Comparison of ENCODE assay signal across 15 cellular contexts in the genomic region with DNA sequence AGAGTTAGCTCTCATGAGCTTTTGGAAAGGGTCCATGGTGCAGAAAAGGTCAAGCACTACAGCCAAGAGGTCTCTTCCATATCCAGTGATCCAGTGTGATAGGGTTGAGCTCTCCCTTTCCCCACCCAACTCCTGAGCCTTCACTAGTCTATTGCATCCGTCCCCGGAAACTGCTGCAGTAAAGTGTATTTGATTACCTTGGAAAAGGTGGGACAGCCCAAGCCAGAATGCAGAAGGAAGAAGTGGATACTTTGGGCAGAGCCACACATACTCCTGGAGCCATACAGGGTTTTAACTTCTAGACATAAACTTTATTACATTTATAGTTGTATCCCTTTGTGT. TPM values are rescaled to one million over a fixed set of nuclear protein-coding genes. Genes with fewer than 3 reads are reported as not detected.
A peak's percentile ranks its signal among the peaks of the same experiment; 100 is the strongest.
DNase-seq lines count a peak whose midpoint lies in the region; ATAC-seq and TF ChIP-seq lines count a peak whose summit lies in the region.
"Had no signal": no experiment of that assay in that cellular context is flagged by ENCODE, and none has a peak within 500 bp of the region (broad histone marks: within the 10 kb centered on the region; RNA-seq: fewer than 3 reads in every experiment).

No MANE protein-coding gene starts in this region.

- no peaks in the 10 kb centered on the region for H3K27me3 Mint-ChIP-seq in activated CD4-positive, alpha-beta memory T cell treated with anti-CD3 and anti-CD28 coated beads for 36 hours
- no peaks in the 10 kb centered on the region for H3K27me3 Mint-ChIP-seq in mesothelial cell of epicardium (ENCODE audit: low read depth)

- no peaks in the 10 kb centered on the region for H3K9me2 ChIP-seq in GM23248 (ENCODE audit: insufficient read depth)

- POLR2A ChIA-PET in activated CD4-positive, alpha-beta memory T cell treated with anti-CD3 and anti-CD28 coated beads for 36 hours (lab: Charles Lee), result interaction anchor here (8.4 kb wide), 1 partner anchor 14 kb away, joined by 115 read pairs; a partner anchor contains a TSS

- peaks cover 77% of the 10 kb centered on the region for H3K79me2 ChIP-seq in GM23248 (ENCODE audit: insufficient read depth)

- no peaks in the 10 kb centered on the region for H3K9me3 Mint-ChIP-seq in activated CD4-positive, alpha-beta memory T cell treated with anti-CD3 and anti-CD28 coated beads for 36 hours
- no peaks in the 10 kb centered on the region for H3K9me3 Mint-ChIP-seq in mesothelial cell of epicardium

- H2AFZ ChIP-seq in GM23248, result no peak overlapping the region

- no peak overlapping the region for H3K4me2 ChIP-seq in GM23248 (ENCODE audit: unreplicated experiment)

- no peak for ATAC-seq in omental fat pad (ENCODE audit: low FRiP score)
- ATAC-seq: heart right ventricle had no signal

- H3K36me3 ChIP-seq in GM23248 (ENCODE audit: low read depth) (peaks cover 10% of the 10 kb centered on the region; the same call in 1 of the 2 replicates), stomach (peaks cover 54 to 55% (median 55%) of the 10 kb centered on the region in 4 donors)

- H3K27ac Mint-ChIP-seq in activated CD4-positive, alpha-beta memory T cell treated with anti-CD3 and anti-CD28 coated beads for 36 hours, result peak overlapping the region; percentile 42
- H3K27ac Mint-ChIP-seq in mesothelial cell of epicardium, result peak overlapping the region; percentile 56

- no peak for TF ChIP-seq POLR2A in stomach (IDR thresholded peaks at IDR 0.05)

- H3K9me3 ChIP-seq in GM23248 (ENCODE audit: low read depth), result no peaks in the 10 kb centered on the region
- H3K9me3 ChIP-seq in stomach, result no peaks in the 10 kb centered on the region
- H3K9me3 ChIP-seq: heart right ventricle had no signal

- H3K4me3 ChIP-seq in GM23248 (no peak overlapping the region), stomach (no peak overlapping the region)

- 79 to 81% methylated on average over 2 of the region's 2 CpGs for WGBS in GM23248 (ENCODE audit: low coverage in 1 of 2, low lambda C conversion rate in 2 of 2, missing lambda C conversion rate in 2 of 2), 2 experiments
- WGBS in stomach, 5 donors, result 23 to 60% (median 27%) methylated on average over 2 of the region's 2 CpGs

- DNase-seq in GM23248 (no peak), mesothelial cell of epicardium (ENCODE audit: low spot score in 2 of 2, unreplicated experiment in 2 of 2) (no peak), stomach (no peak), ACHN (no peak), omental fat pad (ENCODE audit: low spot score) (no peak)
- no peak for DNase-seq in activated CD4-positive, alpha-beta memory T cell treated with anti-CD3 and anti-CD28 coated beads for 36 hours
- DNase-seq in stimulated activated CD4-positive, alpha-beta T cell treated with anti-CD3 and anti-CD28 coated beads, Interleukin-1b, Interleukin-23, amount 100 ng/mL, for 48 hours, result no peak
- DNase-seq: activated CD4-positive, alpha-beta T cell treated with anti-CD3 and anti-CD28 coated beads, Interleukin-2, amount 50 U/mL, for 1 hour; activated gamma-delta T cell treated with Interleukin-2 at 50 U/mL for 16 hours; caudate nucleus; heart right ventricle; NCI-H187; NCI-H69; occipital lobe; RPMI8226 had no signal

- no peaks in the 10 kb centered on the region for H4K20me1 ChIP-seq in GM23248 (ENCODE audit: insufficient read depth)

- H3K36me3 Mint-ChIP-seq in activated CD4-positive, alpha-beta memory T cell treated with anti-CD3 and anti-CD28 coated beads for 36 hours, result peaks cover 36% of the 10 kb centered on the region
- H3K36me3 Mint-ChIP-seq in mesothelial cell of epicardium, result peaks cover 15% of the 10 kb centered on the region

- no peak for TF ChIP-seq EP300 in stomach (IDR thresholded peaks at IDR 0.05)

- no peak for TF ChIP-seq CTCF in mesothelial cell of epicardium (IDR thresholded peaks at IDR 0.05; ENCODE audit: unreplicated experiment)
- no peak for TF ChIP-seq CTCF in stomach (IDR thresholded peaks at IDR 0.05)
- no peak for TF ChIP-seq CTCF in omental fat pad (IDR thresholded peaks at IDR 0.05)

- H3K4me1 ChIP-seq in GM23248 (ENCODE audit: insufficient read depth), result peaks cover 17% of the 10 kb centered on the region
- peaks cover 27 to 84% (median 69%) of the 10 kb centered on the region in 4 donors for H3K4me1 ChIP-seq in stomach

- H3K27ac ChIP-seq in GM23248, result 0 out of 2 replicates have a peak overlapping the region, but pooled peaks have one; percentile 84
- H3K27ac ChIP-seq in stomach, result peak overlapping the region; percentile 49 to 99 (median 85)

- in situ Hi-C loops in GM23248 (cut with MboI), result no loop called here
- in situ Hi-C loops in ACHN (cut with HindIII; ENCODE audit: low pct_ligation_motif_present, low pct_unique_long_range_greater_than_20kb, low sequenced_read_pairs), result no loop called here

- H3K9ac ChIP-seq in GM23248, result no peak overlapping the region

- CTCF ChIA-PET in activated CD4-positive, alpha-beta memory T cell treated with anti-CD3 and anti-CD28 coated beads for 36 hours (lab: Charles Lee), result interaction anchor here (1.2 to 7.7 kb wide), 5 partner anchors 11 to 83 kb away, joined by 3 to 197 read pairs (median 60); a partner anchor contains a TSS

- peaks cover 17% of the 10 kb centered on the region for H3F3A ChIP-seq in GM23248 (ENCODE audit: insufficient read depth)

- H3K27me3 ChIP-seq in GM23248 (replicated peaks; ENCODE audit: insufficient read depth) (no peaks in the 10 kb centered on the region), stomach (no peaks in the 10 kb centered on the region)
- H3K27me3 ChIP-seq: heart right ventricle had no signal

- H3K4me3 Mint-ChIP-seq in activated CD4-positive, alpha-beta memory T cell treated with anti-CD3 and anti-CD28 coated beads for 36 hours, result no peak overlapping the region
- no peak overlapping the region for H3K4me3 Mint-ChIP-seq in mesothelial cell of epicardium

- H3K4me1 Mint-ChIP-seq in activated CD4-positive, alpha-beta memory T cell treated with anti-CD3 and anti-CD28 coated beads for 36 hours (ENCODE audit: low read depth), result peaks cover 24% of the 10 kb centered on the region
- peaks cover 27% of the 10 kb centered on the region for H3K4me1 Mint-ChIP-seq in mesothelial cell of epicardium

- intact Hi-C loops in activated CD4-positive, alpha-beta memory T cell treated with anti-CD3 and anti-CD28 coated beads for 36 hours (cut with micrococcal nuclease), result loop anchor here (2.0 to 5.0 kb wide), 2 partner anchors 107 to 375 kb away; a partner anchor contains a TSS
- intact Hi-C loops in stomach (cut with DNase I; ENCODE audit: low total_unique reads), result no loop called here

RNA-seq across cellular contexts. Expression of a gene that starts 3.6 kb away (rescaled TPM):
- total RNA-seq in GM23248 (2014; rRNA removed; shearing (Covaris generic)), result 22.8 and 28.6 TPM in 2 replicates
- polyA plus RNA-seq in GM23248 (2016; fragmentation: Nextera tagmentation; extraction: Ambion mirVana) (79.3 and 82.7 TPM in 2 replicates), stomach (100 to 1,000 TPM; 114 to 116 (median 114) TPM)
- total RNA-seq in activated CD4-positive, alpha-beta memory T cell treated with anti-CD3 and anti-CD28 coated beads for 36 hours, result 10 to 100 TPM; 18.4 to 19.4 TPM
- total RNA-seq in mesothelial cell of epicardium (63.2 to 70.4 TPM (median 69.5 TPM) in 3 replicates), stomach (100 to 1,000 TPM in 2 of 5 donors, 10 to 100 TPM in 3; 35.1 to 121 (median 76.9) TPM), omental fat pad (10 to 100 TPM; 25.5 to 38.0 (median 31.3) TPM)

RNA-seq across cellular contexts. Expression of a gene that starts 3.9 kb away (rescaled TPM):
- 117 and 191 TPM in 2 replicates for total RNA-seq in GM23248 (2014; rRNA removed; shearing (Covaris generic))
- polyA plus RNA-seq in GM23248 (2016; fragmentation: Nextera tagmentation; extraction: Ambion mirVana) (112 and 114 TPM in 2 replicates), stomach (100 to 1,000 TPM in 1 of 3 donors, 10 to 100 TPM in 2; 85.9 to 183 (median 88.9) TPM)
- total RNA-seq in activated CD4-positive, alpha-beta memory T cell treated with anti-CD3 and anti-CD28 coated beads for 36 hours, result 10 to 100 TPM; 60.8 to 65.6 TPM
- total RNA-seq in mesothelial cell of epicardium (66.6 to 67.2 TPM (median 67.1 TPM) in 3 replicates), stomach (100 to 1,000 TPM in 4 of 5 donors, 10 to 100 TPM in 1; 82.6 to 218 (median 173) TPM), omental fat pad (100 to 1,000 TPM; 122 to 165 (median 140) TPM)

RNA-seq across cellular contexts. Expression of a gene that starts 13.1 kb away (rescaled TPM):
- not detected in 2 replicates for total RNA-seq in GM23248 (2014; rRNA removed; shearing (Covaris generic))
- 0.14 TPM in 1 of 2 replicates, not detected in the other for polyA plus RNA-seq in GM23248 (2016; fragmentation: Nextera tagmentation; extraction: Ambion mirVana)
- total RNA-seq in activated CD4-positive, alpha-beta memory T cell treated with anti-CD3 and anti-CD28 coated beads for 36 hours, result under 1 TPM; 0.14 to 0.19 TPM
- total RNA-seq in mesothelial cell of epicardium, result 0.55 to 0.93 TPM (median 0.78 TPM) in 3 replicates
- total RNA-seq in stomach, result 1 to 10 TPM in 3 of 5 donors, under 1 TPM in 2; 0.45 to 4.8 (median 1.1) TPM
- polyA plus RNA-seq in stomach, result 1 to 10 TPM; 1.8 to 2.7 (median 2.6) TPM
- total RNA-seq in omental fat pad, result 10 to 100 TPM; 24.7 to 74.2 (median 59.1) TPM
- total RNA-seq: occipital lobe had no signal

RNA-seq across cellular contexts. Expression of a gene that starts 18.4 kb away (rescaled TPM):
- total RNA-seq in GM23248 (2014; rRNA removed; shearing (Covaris generic)), result 178 and 214 TPM in 2 replicates
- polyA plus RNA-seq in GM23248 (2016; fragmentation: Nextera tagmentation; extraction: Ambion mirVana) (164 and 166 TPM in 2 replicates), stomach (100 to 1,000 TPM in 1 of 3 donors, 10 to 100 TPM in 2; 94.6 to 119 (median 97.9) TPM)
- total RNA-seq in activated CD4-positive, alpha-beta memory T cell treated with anti-CD3 and anti-CD28 coated beads for 36 hours, result 10 to 100 TPM; 71.8 to 79.2 TPM
- total RNA-seq in mesothelial cell of epicardium (74.9 to 82.6 TPM (median 80.7 TPM) in 3 replicates), stomach (100 to 1,000 TPM; 103 to 318 (median 223) TPM), omental fat pad (100 to 1,000 TPM; 190 to 689 (median 399) TPM)

RNA-seq across cellular contexts. Expression of a gene that starts 56.9 kb away (rescaled TPM):
- total RNA-seq in GM23248 (2014; rRNA removed; shearing (Covaris generic)), result 568 and 644 TPM in 2 replicates
- polyA plus RNA-seq in GM23248 (2016; fragmentation: Nextera tagmentation; extraction: Ambion mirVana) (837 and 851 TPM in 2 replicates), stomach (100 to 1,000 TPM; 188 to 384 (median 278) TPM)
- 100 to 1,000 TPM; 564 to 570 TPM for total RNA-seq in activated CD4-positive, alpha-beta memory T cell treated with anti-CD3 and anti-CD28 coated beads for 36 hours
- total RNA-seq in mesothelial cell of epicardium (274 to 279 TPM (median 276 TPM) in 3 replicates), stomach (100 to 1,000 TPM in 4 of 5 donors, 10 to 100 TPM in 1; 92.1 to 456 (median 234) TPM), omental fat pad (100 to 1,000 TPM; 278 to 384 (median 348) TPM)

Comparison
In these comparisons a context has a peak if more than half of its experiments do, and no peak if none do; other contexts are left out.
1. RNA of a gene that starts 13.1 kb away (total RNA-seq): 24.7 to 74.2 TPM in omental fat pad; 0.45 to 4.8 TPM in stomach, 0.55 to 0.93 TPM in mesothelial cell of epicardium, 0.14 to 0.19 TPM in activated CD4-positive, alpha-beta memory T cell treated with anti-CD3 and anti-CD28 coated beads for 36 hours and not detected in GM23248; every median in the first group is over 4 times any median in the second.